19 cellular contexts compared by ENCODE assay signal in genomic region chr2:104405628-104406027, GRCh38.
"Had no signal": no experiment of that assay in that cellular context is flagged by ENCODE, and none has a peak within 500 bp of the region (broad histone marks: within the 10 kb centered on the region; RNA-seq: fewer than 3 reads in every experiment).

No MANE protein-coding gene starts in this region.

- H3K4me1 ChIP-seq: adrenal gland had no signal

- H3K27ac ChIP-seq: adrenal gland, brain microvascular endothelial cell, cardiac muscle cell, SK-N-MC had no signal

- H3K27me3 ChIP-seq: adrenal gland, brain microvascular endothelial cell, cardiac muscle cell had no signal

- FAIRE-seq: colon, TTC549 had no signal

- DNase-seq: activated CD4-positive, alpha-beta memory T cell treated with anti-CD3 and anti-CD28 coated beads for 36 hours; activated CD4-positive, alpha-beta T cell treated with anti-CD3 and anti-CD28 coated beads, Interleukin-2, amount 10 ng/mL, durations not matched to agents 7 days and 5 days; activated CD4-positive, CD25-positive, alpha-beta regulatory T cell; activated CD8-positive, alpha-beta memory T cell treated with anti-CD3 and anti-CD28 coated beads for 24 hours; activated gamma-delta T cell; activated naive CD4-positive, alpha-beta T cell treated with anti-CD3 and anti-CD28 coated beads for 36 hours; activated naive CD8-positive, alpha-beta T cell treated with anti-CD3 and anti-CD28 coated beads, Interleukin-2, amount 10 ng/mL, durations not matched to agents 7 days and 5 days; activated T-cell treated with anti-CD3 and anti-CD28 coated beads, Interleukin-2, amount 50 U/mL, for 4 hours; aorta; brain microvascular endothelial cell; KBM-7; T-cell; T-helper 2 cell; T1000 had no signal

- H3K9me3 ChIP-seq: adrenal gland had no signal

- H3K36me3 Mint-ChIP-seq: activated CD4-positive, alpha-beta memory T cell treated with anti-CD3 and anti-CD28 coated beads for 36 hours; activated naive CD8-positive, alpha-beta T cell treated with anti-CD3 and anti-CD28 coated beads, Interleukin-2, amount 10 ng/mL, durations not matched to agents 7 days and 5 days; T-cell had no signal

- H3K4me3 Mint-ChIP-seq: activated CD4-positive, alpha-beta memory T cell treated with anti-CD3 and anti-CD28 coated beads for 36 hours; activated CD4-positive, alpha-beta T cell treated with anti-CD3 and anti-CD28 coated beads, Interleukin-2, amount 10 ng/mL, durations not matched to agents 7 days and 5 days; activated naive CD4-positive, alpha-beta T cell treated with anti-CD3 and anti-CD28 coated beads for 36 hours; activated naive CD8-positive, alpha-beta T cell treated with anti-CD3 and anti-CD28 coated beads, Interleukin-2, amount 10 ng/mL, durations not matched to agents 7 days and 5 days; activated T-cell treated with anti-CD3 and anti-CD28 coated beads, Interleukin-2, amount 50 U/mL, for 4 hours; T-cell had no signal

- H3K27ac Mint-ChIP-seq: activated CD4-positive, alpha-beta memory T cell treated with anti-CD3 and anti-CD28 coated beads for 36 hours; activated CD4-positive, alpha-beta T cell treated with anti-CD3 and anti-CD28 coated beads, Interleukin-2, amount 10 ng/mL, durations not matched to agents 7 days and 5 days; activated naive CD4-positive, alpha-beta T cell treated with anti-CD3 and anti-CD28 coated beads for 36 hours; activated naive CD8-positive, alpha-beta T cell treated with anti-CD3 and anti-CD28 coated beads, Interleukin-2, amount 10 ng/mL, durations not matched to agents 7 days and 5 days; T-cell had no signal

- H3K9me3 Mint-ChIP-seq: activated CD4-positive, alpha-beta memory T cell treated with anti-CD3 and anti-CD28 coated beads for 36 hours; activated CD4-positive, alpha-beta T cell treated with anti-CD3 and anti-CD28 coated beads, Interleukin-2, amount 10 ng/mL, durations not matched to agents 7 days and 5 days; activated naive CD4-positive, alpha-beta T cell treated with anti-CD3 and anti-CD28 coated beads for 36 hours; activated naive CD8-positive, alpha-beta T cell treated with anti-CD3 and anti-CD28 coated beads, Interleukin-2, amount 10 ng/mL, durations not matched to agents 7 days and 5 days; activated T-cell treated with anti-CD3 and anti-CD28 coated beads, Interleukin-2, amount 50 U/mL, for 4 hours; T-cell had no signal

- H3K4me1 Mint-ChIP-seq: activated CD4-positive, alpha-beta T cell treated with anti-CD3 and anti-CD28 coated beads, Interleukin-2, amount 10 ng/mL, durations not matched to agents 7 days and 5 days; activated naive CD8-positive, alpha-beta T cell treated with anti-CD3 and anti-CD28 coated beads, Interleukin-2, amount 10 ng/mL, durations not matched to agents 7 days and 5 days; T-cell had no signal

- H3K27me3 Mint-ChIP-seq: activated CD4-positive, alpha-beta memory T cell treated with anti-CD3 and anti-CD28 coated beads for 36 hours; activated CD4-positive, alpha-beta T cell treated with anti-CD3 and anti-CD28 coated beads, Interleukin-2, amount 10 ng/mL, durations not matched to agents 7 days and 5 days; activated naive CD8-positive, alpha-beta T cell treated with anti-CD3 and anti-CD28 coated beads, Interleukin-2, amount 10 ng/mL, durations not matched to agents 7 days and 5 days had no signal

- H3K36me3 ChIP-seq: adrenal gland, brain microvascular endothelial cell, cardiac muscle cell had no signal

- H3K4me3 ChIP-seq: adrenal gland, cardiac muscle cell, SK-N-MC had no signal
